Comparison of ENCODE assay signal across 13 cellular contexts in the genomic region with DNA sequence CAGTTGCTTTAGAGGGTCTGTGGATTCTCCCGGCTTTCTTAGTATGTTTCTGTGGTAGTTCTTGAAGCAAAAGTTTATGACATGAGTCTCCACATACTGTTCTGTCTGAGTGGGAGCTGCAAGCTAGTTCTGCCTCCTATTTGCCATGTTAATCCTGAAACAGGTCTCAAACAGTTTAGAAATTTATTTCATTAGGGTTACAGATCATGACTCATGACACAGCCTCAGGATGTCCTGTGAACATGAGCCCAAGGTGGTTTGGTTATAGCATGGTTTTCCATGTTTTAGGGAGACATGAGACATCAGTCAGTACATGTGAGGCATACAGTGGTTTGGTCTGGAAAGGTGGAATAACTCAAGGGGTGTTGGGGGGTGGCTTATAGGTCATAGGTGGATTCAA.
DNase-seq lines count a peak whose midpoint lies in the region; FAIRE-seq and TF ChIP-seq lines count a peak whose summit lies in the region.
"Had no signal": no experiment of that assay in that cellular context is flagged by ENCODE, and none has a peak within 500 bp of the region (broad histone marks: within the 10 kb centered on the region; RNA-seq: fewer than 3 reads in every experiment).

No MANE protein-coding gene starts in this region.

- peak overlapping the region; percentile 13; the same call in 1 of the 2 replicates for H2BK5ac ChIP-seq in H1 (ENCODE audit: low read depth, low read length)

- TF ChIP-seq EP300 in H1 (IDR thresholded peaks at IDR 0.05; ENCODE audit: borderline replicate concordance in 1 of 2, low read depth in 2 of 2, low read length in 2 of 2) = no peak

- no peaks in the 10 kb centered on the region for H4K20me1 ChIP-seq in H1 (replicated peaks in 1 of 2; ENCODE audit: control insufficient read depth in 1 of 2, insufficient read depth in 2 of 2, low read length in 2 of 2)
- H4K20me1 ChIP-seq in keratinocyte (ENCODE audit: control insufficient read depth, extremely low read depth, insufficient read depth, low read length) = no peaks in the 10 kb centered on the region

- H3K27me3 ChIP-seq in H1 (replicated peaks in 1 of 4; ENCODE audit: control insufficient read depth in 3 of 4, extremely low read depth in 1 of 4, insufficient read depth in 3 of 4, low read length in 3 of 4) (no peaks in the 10 kb centered on the region), keratinocyte (ENCODE audit: control insufficient read depth, extremely low read depth, insufficient read depth, low read length) (no peaks in the 10 kb centered on the region), WERI-Rb-1 (ENCODE audit: insufficient read depth, low read depth, severe bottlenecking) (no peaks in the 10 kb centered on the region)
- H3K27me3 ChIP-seq: BLaER1 treated with 17β-estradiol and CSF1 and Interleukin-3, amounts not matched to agents 10 nM and 100 nM had no signal

- no peak for TF ChIP-seq RAD21 in H1 (IDR thresholded peaks at IDR 0.05 in 1 of 2, conservative IDR thresholded peaks at IDR 0.05 in 1 of 2; ENCODE audit: low read depth in 2 of 2, low read length in 2 of 2)

- WGBS in H1 (ENCODE audit: extremely low coverage in 1 of 2, insufficient coverage in 1 of 2, insufficient read length in 1 of 2, insufficient replicate concordance in 2 of 2, low coverage in 1 of 2, low lambda C conversion rate in 2 of 2, missing lambda C conversion rate in 1 of 2), 2 experiments = 100% methylated on average over 1 of the region's 1 CpG; no CpG with 5 or more reads in 1 of the 2 experiments

- H3K23ac ChIP-seq in H1 (ENCODE audit: insufficient read length) = no peak overlapping the region

- TF ChIP-seq CTCF in H1 (IDR thresholded peaks at IDR 0.05; ENCODE audit: control extremely low read depth in 1 of 3, insufficient read depth in 1 of 3, low read depth in 1 of 3, low read length in 3 of 3) (no peak), keratinocyte (optimal IDR thresholded peaks at IDR 0.05 in 1 of 3, IDR thresholded peaks at IDR 0.05 in 1 of 3, conservative IDR thresholded peaks at IDR 0.05 in 1 of 3; ENCODE audit: extremely low read depth in 1 of 3, insufficient read depth in 2 of 3, low read length in 3 of 3) (no peak), WERI-Rb-1 (IDR thresholded peaks at IDR 0.05; ENCODE audit: low read depth, low read length) (no peak)

- CTCF ChIA-PET in H1 (lab: Charles Lee; ENCODE audit: partially characterized antibody) = no interaction called here

- H3K4ac ChIP-seq in H1 (replicated peaks; ENCODE audit: insufficient read length, low read depth, low read length) = no peak overlapping the region

- H3K9me1 ChIP-seq in keratinocyte (ENCODE audit: control insufficient read depth, extremely low read depth, insufficient read depth, low read length) = no peaks in the 10 kb centered on the region

- H3K14ac ChIP-seq in H1 (ENCODE audit: insufficient read length) = no peak overlapping the region

- FAIRE-seq in H1 (lab: Jason Lieb, UNC) (no peak), keratinocyte (lab: Jason Lieb, UNC) (peak; percentile 36)
- FAIRE-seq: GM12878 had no signal

- POLR2A ChIA-PET in H1 (lab: Charles Lee; ENCODE audit: partially characterized antibody) = no interaction called here

- H4K8ac ChIP-seq in H1 (ENCODE audit: extremely low read depth, insufficient read depth, low read length) = no peak overlapping the region

- no peak overlapping the region for H2AK5ac ChIP-seq in H1 (ENCODE audit: low read depth, low read length)

- H4K91ac ChIP-seq in H1 (replicated peaks; ENCODE audit: insufficient read length, low read length) = no peak overlapping the region

- no peak for TF ChIP-seq POLR2A in H1 (IDR thresholded peaks at IDR 0.05; ENCODE audit: control extremely low read depth in 1 of 2, low read depth in 2 of 2, low read length in 2 of 2)

- H3K9ac ChIP-seq in H1 (replicated peaks in 1 of 4; ENCODE audit: extremely low read depth in 1 of 4, low read depth in 3 of 4, low read length in 3 of 4) = no peak overlapping the region
- H3K9ac ChIP-seq in keratinocyte (ENCODE audit: control insufficient read depth, extremely low read depth, insufficient read depth, low read length) = peak overlapping the region; percentile 47
- H3K9ac ChIP-seq: BLaER1 treated with 17β-estradiol and CSF1 and Interleukin-3, amounts not matched to agents 10 nM and 100 nM had no signal

- no peaks in the 10 kb centered on the region for H3K23me2 ChIP-seq in H1 (ENCODE audit: low read depth, low read length)

- H3K36me3 ChIP-seq in H1 (ENCODE audit: control insufficient read depth in 2 of 4, insufficient read depth in 4 of 4, low read length in 3 of 4) = no peaks in the 10 kb centered on the region
- H3K36me3 ChIP-seq in keratinocyte (ENCODE audit: control insufficient read depth in 2 of 2, extremely low read depth in 1 of 2, insufficient read depth in 2 of 2, low read length in 2 of 2) = no peaks in the 10 kb centered on the region
- no peaks in the 10 kb centered on the region for H3K36me3 ChIP-seq in WERI-Rb-1

- no peak overlapping the region for H3K56ac ChIP-seq in H1 (replicated peaks; ENCODE audit: insufficient read length, low read depth, low read length)

- no peak overlapping the region for H3K4me2 ChIP-seq in H1 (ENCODE audit: insufficient read depth in 1 of 2, low read depth in 2 of 2, low read length in 2 of 2)
- peak overlapping the region; percentile 56 for H3K4me2 ChIP-seq in keratinocyte (ENCODE audit: control insufficient read depth, extremely low read depth, insufficient read depth, low read depth, low read length)
- H3K4me2 ChIP-seq: BLaER1 treated with 17β-estradiol and CSF1 and Interleukin-3, amounts not matched to agents 10 nM and 100 nM had no signal

- H3K79me2 ChIP-seq in H1 (ENCODE audit: control insufficient read depth in 1 of 2, insufficient read depth in 2 of 2, low read length in 2 of 2) (peaks cover 0 to 9% of the 10 kb centered on the region in 2 experiments; a peak in 2 of 4 replicates), keratinocyte (ENCODE audit: control insufficient read depth, insufficient read depth, low read length) (peaks cover 3% of the 10 kb centered on the region)

- no peak overlapping the region for H2BK20ac ChIP-seq in H1 (ENCODE audit: low read length)

- H2BK15ac ChIP-seq in H1 (ENCODE audit: low read length) = no peak overlapping the region

- H3K4me3 ChIP-seq in H1 (ENCODE audit: extremely low read depth in 1 of 4, insufficient read depth in 2 of 4, low read depth in 3 of 4, low read length in 4 of 4) (no peak overlapping the region), keratinocyte (ENCODE audit: control insufficient read depth in 2 of 3, extremely low read depth in 1 of 3, insufficient read depth in 2 of 3, low read depth in 1 of 3, low read length in 3 of 3) (no peak overlapping the region), WERI-Rb-1 (ENCODE audit: low read depth, low read length) (no peak overlapping the region)
- H3K4me3 ChIP-seq: BLaER1 treated with 17β-estradiol and CSF1 and Interleukin-3, amounts not matched to agents 10 nM and 100 nM; GM12878 had no signal

- no peaks in the 10 kb centered on the region; the same call in 1 of the 2 replicates for H3K79me1 ChIP-seq in H1 (ENCODE audit: low read depth, low read length)

- DNase-seq in ELR (ENCODE audit: low read depth) (peak; percentile 33), M059J (ENCODE audit: low read depth) (peak; percentile 4), H1 (ENCODE audit: low read depth in 1 of 2, low spot score in 2 of 2) (no peak), keratinocyte (ENCODE audit: low read depth, low spot score) (no peak), WERI-Rb-1 (no peak), NCI-H1694 treated with DMSO at 0.1 percent for 48 hours (lab: John Stamatoyannopoulos, UW) (no peak), activated gamma-delta T cell treated with Interleukin-2 at 50 U/mL for 16 hours (no peak)
- DNase-seq: 8988T; CD4-positive, CD25-positive, alpha-beta regulatory T cell; KBM-7 had no signal

- 0 out of 2 replicates have a peak overlapping the region, but pooled peaks have one; percentile 5 for H3K18ac ChIP-seq in H1 (ENCODE audit: extremely low read depth, low read length)

- H3K4me1 ChIP-seq in H1 (replicated peaks in 1 of 4; ENCODE audit: control insufficient read depth in 3 of 4, insufficient read depth in 4 of 4, low read length in 3 of 4) (peaks cover 0 to 8% (median 1%) of the 10 kb centered on the region in 4 experiments; a peak in 3 of 7 replicates), keratinocyte (ENCODE audit: control insufficient read depth, extremely low read depth, insufficient read depth, low read length) (peaks cover 20% of the 10 kb centered on the region)

- H3K27ac ChIP-seq in H1 (ENCODE audit: low read depth, low read length) = no peak overlapping the region
- peak overlapping the region; percentile 81 for H3K27ac ChIP-seq in keratinocyte (ENCODE audit: control insufficient read depth, insufficient read depth, low read length)
- H3K27ac ChIP-seq in WERI-Rb-1 = no peak overlapping the region
- H3K27ac ChIP-seq: BLaER1 treated with 17β-estradiol and CSF1 and Interleukin-3, amounts not matched to agents 10 nM and 100 nM; HL-60 had no signal

- H2BK120ac ChIP-seq in H1 (replicated peaks; ENCODE audit: low read depth, low read length) = no peak overlapping the region

- dilution Hi-C loops in keratinocyte (cut with MboI; ENCODE audit: extremely low pct_ligation_motif_present, low sequenced_read_pairs) = no loop called here

- H2BK12ac ChIP-seq in H1 (ENCODE audit: low read depth, low read length) = no peak overlapping the region

- H3K9me3 ChIP-seq in H1 (ENCODE audit: insufficient read depth in 2 of 2, low read depth in 1 of 2, low read length in 1 of 2) = no peaks in the 10 kb centered on the region
- H3K9me3 ChIP-seq in keratinocyte (ENCODE audit: control insufficient read depth, low read depth, low read length) = no peaks in the 10 kb centered on the region
- no peaks in the 10 kb centered on the region for H3K9me3 ChIP-seq in WERI-Rb-1 (ENCODE audit: severe bottlenecking)

- H2AFZ ChIP-seq in H1 (ENCODE audit: low read length) = no peak overlapping the region
- no peak overlapping the region for H2AFZ ChIP-seq in keratinocyte (ENCODE audit: control insufficient read depth, low read length)

- no peak overlapping the region for H4K5ac ChIP-seq in H1 (ENCODE audit: insufficient read length, low read depth, low read length)

TF ChIP-seq in H1, 55 proteins besides CTCF, POLR2A, EP300 and RAD21:
- no peak for TF ChIP-seq JUND (IDR thresholded peaks at IDR 0.05; ENCODE audit: low read length)
- no peak for TF ChIP-seq HDAC2 (IDR thresholded peaks at IDR 0.05; ENCODE audit: borderline replicate concordance in 1 of 2, low read depth in 2 of 2, low read length in 2 of 2)
- no peak for TF ChIP-seq CREB1 (IDR thresholded peaks at IDR 0.05)
- no peak for TF ChIP-seq SP4 (IDR thresholded peaks at IDR 0.05; ENCODE audit: low read length)

Comparison
In these comparisons a context has a peak if more than half of its experiments do, and no peak if none do; other contexts are left out.
1. DNase-seq: peak in ELR (single experiment) and M059J (single experiment); none in H1 (0 of 2), keratinocyte (single experiment), WERI-Rb-1 (single experiment), NCI-H1694 treated with DMSO at 0.1 percent for 48 hours (single experiment) and activated gamma-delta T cell treated with Interleukin-2 at 50 U/mL for 16 hours (single experiment).